In genomic region chr2:61396005-61396404, GRCh38 we compare ENCODE assay signal across 1 cellular context.
TF ChIP-seq lines count a peak whose summit lies in the region.

No MANE protein-coding gene starts in this region.

TF ChIP-seq in H1, 55 proteins besides CTCF, POLR2A, EP300 and RAD21 (continued from another document):
- TF ChIP-seq CHD7 (IDR thresholded peaks at IDR 0.05; ENCODE audit: insufficient replicate concordance, low read length) (no peak), SIN3A (conservative IDR thresholded peaks at IDR 0.05 in 1 of 2, IDR thresholded peaks at IDR 0.05 in 1 of 2; ENCODE audit: low read depth in 1 of 2, low read length in 2 of 2) (no peak), FOSL1 (IDR thresholded peaks at IDR 0.05; ENCODE audit: insufficient read depth, low read depth, low read length) (no peak), SIRT6 (IDR thresholded peaks at IDR 0.05; ENCODE audit: low read length) (no peak), SAP30 (IDR thresholded peaks at IDR 0.05; ENCODE audit: insufficient read depth, insufficient replicate concordance, low read length) (no peak), NRF1 (IDR thresholded peaks at IDR 0.05; ENCODE audit: low read depth, low read length) (no peak), RBBP5 (IDR thresholded peaks at IDR 0.05; ENCODE audit: borderline replicate concordance, low read depth, low read length) (no peak), RFX5 (IDR thresholded peaks at IDR 0.05; ENCODE audit: borderline replicate concordance, low read depth, low read length) (no peak)
